In the genomic region with DNA sequence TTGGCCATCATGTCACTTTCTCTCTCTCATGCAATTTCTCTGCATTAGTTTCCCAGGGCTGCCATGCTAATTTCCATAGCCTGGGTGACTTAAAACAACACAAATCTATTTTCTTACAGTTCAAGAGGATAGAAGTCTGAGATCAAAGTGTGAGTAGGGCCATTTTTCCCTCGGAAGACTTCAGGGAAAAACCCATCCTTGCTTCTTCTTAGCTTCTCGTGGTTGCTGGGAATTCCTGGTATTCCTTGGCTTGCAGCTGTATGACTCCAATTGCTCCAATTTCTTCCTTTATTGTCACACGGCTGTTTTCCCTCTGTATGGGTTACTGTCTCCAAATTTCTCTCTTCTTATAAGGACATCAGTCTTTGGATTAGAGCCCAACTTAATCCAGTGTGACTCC, we compare ENCODE assay signal across 19 cellular contexts.
DNase-seq lines count a peak whose midpoint lies in the region.
"Had no signal": no experiment of that assay in that cellular context is flagged by ENCODE, and none has a peak within 500 bp of the region (broad histone marks: within the 10 kb centered on the region; RNA-seq: fewer than 3 reads in every experiment).

No MANE protein-coding gene starts in this region.

- H4K91ac ChIP-seq in mesenchymal stem cell (ENCODE audit: low read length) = no peak overlapping the region

- no peak overlapping the region for H3K27ac Mint-ChIP-seq in activated CD4-positive, alpha-beta memory T cell treated with anti-CD3 and anti-CD28 coated beads for 36 hours
- H3K27ac Mint-ChIP-seq: CD4-positive, CD25-positive, alpha-beta regulatory T cell had no signal

- H3K4me3 ChIP-seq in adipocyte (ENCODE audit: low read length) = no peak overlapping the region
- no peak overlapping the region for H3K4me3 ChIP-seq in mesenchymal stem cell (ENCODE audit: insufficient read depth in 1 of 2, low read depth in 1 of 2, low read length in 2 of 2)
- H3K4me3 ChIP-seq: A549 had no signal

- WGBS in mesenchymal stem cell = 58% methylated on average over 3 of the region's 3 CpGs

- no peaks in the 10 kb centered on the region for H3K36me3 ChIP-seq in adipocyte (ENCODE audit: control insufficient read depth, insufficient read depth, low read length, severe bottlenecking)
- no peaks in the 10 kb centered on the region for H3K36me3 ChIP-seq in mesenchymal stem cell (ENCODE audit: control insufficient read depth in 1 of 2, insufficient read depth in 2 of 2, low read depth in 1 of 2, low read length in 2 of 2)

- CTCF ChIA-PET in activated CD4-positive, alpha-beta memory T cell treated with anti-CD3 and anti-CD28 coated beads for 36 hours (lab: Charles Lee) = no interaction called here

- no peak overlapping the region for H4K8ac ChIP-seq in mesenchymal stem cell (ENCODE audit: low read length)

- no peak overlapping the region for H2BK5ac ChIP-seq in mesenchymal stem cell (ENCODE audit: low read depth, low read length, poor library complexity, severe bottlenecking)

- H2BK15ac ChIP-seq in mesenchymal stem cell (ENCODE audit: low read depth, poor library complexity, severe bottlenecking) = no peak overlapping the region

- H2AFZ ChIP-seq in mesenchymal stem cell (ENCODE audit: low read depth, low read length) = no peak overlapping the region

- POLR2A ChIA-PET in activated CD4-positive, alpha-beta memory T cell treated with anti-CD3 and anti-CD28 coated beads for 36 hours (lab: Charles Lee) = no interaction called here

- no peak overlapping the region for H3K4me3 Mint-ChIP-seq in activated CD4-positive, alpha-beta memory T cell treated with anti-CD3 and anti-CD28 coated beads for 36 hours
- H3K4me3 Mint-ChIP-seq: CD4-positive, CD25-positive, alpha-beta regulatory T cell had no signal

- no peaks in the 10 kb centered on the region for H3K36me3 Mint-ChIP-seq in activated CD4-positive, alpha-beta memory T cell treated with anti-CD3 and anti-CD28 coated beads for 36 hours
- H3K36me3 Mint-ChIP-seq: CD4-positive, CD25-positive, alpha-beta regulatory T cell had no signal

- H3K27ac ChIP-seq in mesenchymal stem cell (ENCODE audit: low read length, poor library complexity, severe bottlenecking) = no peak overlapping the region
- H3K27ac ChIP-seq: A549, KMS-11 had no signal

- DNase-seq in AG20443 (ENCODE audit: low spot score) (peak; percentile 18), adipocyte (ENCODE audit: low read depth) (peak; percentile 26), fibroblast of peridontal ligament (ENCODE audit: extremely low read depth) (peak; percentile 54), mesenchymal stem cell (peak; percentile 55), putamen (ENCODE audit: low spot score) (no peak), globus pallidus (ENCODE audit: low spot score) (no peak)
- DNase-seq in activated CD4-positive, alpha-beta memory T cell treated with anti-CD3 and anti-CD28 coated beads for 36 hours = no peak
- no peak for DNase-seq in activated CD8-positive, alpha-beta memory T cell treated with anti-CD3 and anti-CD28 coated beads for 24 hours
- DNase-seq: Calu3; CD4-positive, CD25-positive, alpha-beta regulatory T cell; DMS79; GDM1; GOT3; MM.1S; NCI-H1105; NCI-H446; NCI-H748 treated with DMSO at 0.1 percent for 48 hours had no signal

- H3K23ac ChIP-seq in mesenchymal stem cell (ENCODE audit: low read length in 2 of 2) = no peak overlapping the region

- intact Hi-C loops in activated CD4-positive, alpha-beta memory T cell treated with anti-CD3 and anti-CD28 coated beads for 36 hours (cut with micrococcal nuclease) = no loop called here

- H3K9me3 Mint-ChIP-seq in activated CD4-positive, alpha-beta memory T cell treated with anti-CD3 and anti-CD28 coated beads for 36 hours = no peaks in the 10 kb centered on the region

- H2AK5ac ChIP-seq in mesenchymal stem cell (ENCODE audit: low read length, severe bottlenecking) = no peak overlapping the region

- H3K9me3 ChIP-seq in adipocyte (ENCODE audit: control insufficient read depth, low read length) = no peaks in the 10 kb centered on the region
- H3K9me3 ChIP-seq in mesenchymal stem cell (ENCODE audit: control insufficient read depth, low read length) = no peaks in the 10 kb centered on the region
- H3K9me3 ChIP-seq: A549 had no signal

- H3K27me3 Mint-ChIP-seq in activated CD4-positive, alpha-beta memory T cell treated with anti-CD3 and anti-CD28 coated beads for 36 hours = no peaks in the 10 kb centered on the region
- H3K27me3 Mint-ChIP-seq: CD4-positive, CD25-positive, alpha-beta regulatory T cell had no signal

- H2BK120ac ChIP-seq in mesenchymal stem cell (ENCODE audit: low read depth, low read length) = no peak overlapping the region

- H2BK12ac ChIP-seq in mesenchymal stem cell (ENCODE audit: low read length in 2 of 2) = no peak overlapping the region

- H3K9ac ChIP-seq in adipocyte (ENCODE audit: low read length) (no peak overlapping the region), mesenchymal stem cell (ENCODE audit: low read length) (no peak overlapping the region)
- H3K9ac ChIP-seq: KMS-11 had no signal

- H3K4ac ChIP-seq in mesenchymal stem cell (ENCODE audit: low read depth in 1 of 2, low read length in 2 of 2) = no peak overlapping the region

- no peaks in the 10 kb centered on the region for H3K79me1 ChIP-seq in mesenchymal stem cell (replicated peaks; ENCODE audit: low read length, poor library complexity, severe bottlenecking)

- no peak overlapping the region for H3K18ac ChIP-seq in mesenchymal stem cell (ENCODE audit: low read depth in 1 of 2, low read length in 2 of 2)

- no peak overlapping the region for H3K14ac ChIP-seq in mesenchymal stem cell (ENCODE audit: low read length in 2 of 2)

- peaks cover 14% of the 10 kb centered on the region for H3K4me1 ChIP-seq in adipocyte (ENCODE audit: control insufficient read depth, insufficient read depth, low read length)
- no peaks in the 10 kb centered on the region for H3K4me1 ChIP-seq in mesenchymal stem cell (ENCODE audit: control insufficient read depth, insufficient read depth, low read depth, low read length)

- H3K27me3 ChIP-seq in adipocyte (replicated peaks; ENCODE audit: control insufficient read depth, insufficient read depth, low read length) (no peaks in the 10 kb centered on the region), mesenchymal stem cell (ENCODE audit: control insufficient read depth in 1 of 2, insufficient read depth in 1 of 2, low read length in 2 of 2) (no peaks in the 10 kb centered on the region)

- H3K4me1 Mint-ChIP-seq in activated CD4-positive, alpha-beta memory T cell treated with anti-CD3 and anti-CD28 coated beads for 36 hours (ENCODE audit: low read depth) = no peaks in the 10 kb centered on the region

- H3K4me2 ChIP-seq in mesenchymal stem cell (ENCODE audit: low read length, poor library complexity, severe bottlenecking) = no peak overlapping the region
- H3K4me2 ChIP-seq: A549, KMS-11 had no signal

Comparison
In these comparisons a context has a peak if more than half of its experiments do, and no peak if none do; other contexts are left out.
1. DNase-seq: peak in AG20443 (single experiment), adipocyte (single experiment), fibroblast of peridontal ligament (single experiment) and mesenchymal stem cell (single experiment); none in putamen (single experiment), activated CD4-positive, alpha-beta memory T cell treated with anti-CD3 and anti-CD28 coated beads for 36 hours (single experiment), activated CD8-positive, alpha-beta memory T cell treated with anti-CD3 and anti-CD28 coated beads for 24 hours (single experiment) and globus pallidus (single experiment).